1 cellular context compared by ENCODE assay signal in genomic region chr2:198322275-198322674, GRCh38.
TF ChIP-seq lines count a peak whose summit lies in the region.

No MANE protein-coding gene starts in this region.

TF ChIP-seq in GM12878, 131 proteins besides CTCF, POLR2A, EP300 and RAD21 (continued from another document):
- TF ChIP-seq MEF2B (IDR thresholded peaks at IDR 0.05; ENCODE audit: partially characterized antibody, poor library complexity, severe bottlenecking) = no peak
- TF ChIP-seq KDM1A (IDR thresholded peaks at IDR 0.05; ENCODE audit: borderline replicate concordance) = no peak
- TF ChIP-seq MTA2 (IDR thresholded peaks at IDR 0.05; ENCODE audit: low read depth) = no peak
